Comparison of ENCODE assay signal across 12 cellular contexts in genomic region chr1:234983554-234983911, GRCh38.
DNase-seq lines count a peak whose midpoint lies in the region; ATAC-seq and TF ChIP-seq lines count a peak whose summit lies in the region.
"Had no signal": no experiment of that assay in that cellular context is flagged by ENCODE, and none has a peak within 500 bp of the region (broad histone marks: within the 10 kb centered on the region; RNA-seq: fewer than 3 reads in every experiment).

No MANE protein-coding gene starts in this region.

- H3K27ac ChIP-seq in BLaER1, result peak overlapping the region; percentile 20; the same call in 1 of the 2 replicates
- H3K27ac ChIP-seq in PC-3 (ENCODE audit: low read length), result peak overlapping the region; percentile 60; the same call in 1 of the 2 replicates
- H3K27ac ChIP-seq in sigmoid colon, result peak overlapping the region; percentile 55 to 96 (median 86)
- H3K27ac ChIP-seq: C4-2B had no signal

- no TSS peak for BruUV-seq in PC-3 (replicated peaks; lab: Mats Ljungman, UMichigan)

- no peak for TF ChIP-seq CTCF in PC-3 (conservative IDR thresholded peaks at IDR 0.05; ENCODE audit: low read depth, low read length)
- no peak for TF ChIP-seq CTCF in sigmoid colon (IDR thresholded peaks at IDR 0.05)

- peaks cover 5% of the 10 kb centered on the region; the same call in 1 of the 2 replicates for H3K79me2 ChIP-seq in PC-3 (ENCODE audit: low read length)

- ATAC-seq in PC-3 (no peak), GM21360 (IDR thresholded peaks at IDR 0.05; ENCODE audit: unreplicated experiment) (no peak), GM18519 (IDR thresholded peaks at IDR 0.05; ENCODE audit: low FRiP score, unreplicated experiment) (no peak)

- H3F3A ChIP-seq in PC-3 (ENCODE audit: low read length, unreplicated experiment), result peaks cover 10% of the 10 kb centered on the region

- no peak overlapping the region for H3K4me3 Mint-ChIP-seq in dendritic cell treated with granulocyte-macrophage colony-stimulating factor and Interleukin-4, amounts not matched to agents 40 ng/mL and 50 ng/mL, for 4 days

- no peak for TF ChIP-seq POLR2A in sigmoid colon (IDR thresholded peaks at IDR 0.05)

- H3K27me3 ChIP-seq in BLaER1 (no peaks in the 10 kb centered on the region), PC-3 (ENCODE audit: low read length) (no peaks in the 10 kb centered on the region), sigmoid colon (no peaks in the 10 kb centered on the region)

- 84 to 93% methylated on average over 4 of the region's 4 CpGs for WGBS in sigmoid colon, 2 donors

- no peaks in the 10 kb centered on the region for H3K27me3 Mint-ChIP-seq in dendritic cell treated with granulocyte-macrophage colony-stimulating factor and Interleukin-4, amounts not matched to agents 40 ng/mL and 50 ng/mL, for 4 days

- intact Hi-C loops in PC-3 (cut with micrococcal nuclease) (no loop called here), sigmoid colon (cut with DNase I) (no loop called here)
- intact Hi-C loops in dendritic cell treated with granulocyte-macrophage colony-stimulating factor and Interleukin-4, amounts not matched to agents 40 ng/mL and 50 ng/mL, for 4 days (cut with micrococcal nuclease), result no loop called here

- H3K9me3 Mint-ChIP-seq in dendritic cell treated with granulocyte-macrophage colony-stimulating factor and Interleukin-4, amounts not matched to agents 40 ng/mL and 50 ng/mL, for 4 days, result no peaks in the 10 kb centered on the region

- H3K36me3 Mint-ChIP-seq in dendritic cell treated with granulocyte-macrophage colony-stimulating factor and Interleukin-4, amounts not matched to agents 40 ng/mL and 50 ng/mL, for 4 days (ENCODE audit: low read depth), result peaks cover 21% of the 10 kb centered on the region

- H3K9me2 ChIP-seq in PC-3 (replicated peaks; ENCODE audit: low read length), result no peaks in the 10 kb centered on the region

- H4K20me1 ChIP-seq in BLaER1 (no peaks in the 10 kb centered on the region), PC-3 (ENCODE audit: low read length) (no peaks in the 10 kb centered on the region)

- POLR2A ChIA-PET in PC-3 (lab: Charles Lee; ENCODE audit: unreplicated experiment), result interaction anchor here (0.6 kb wide), 1 partner anchor 13 kb away, joined by 4 read pairs; no protein-coding TSS in a partner anchor

- no peaks in the 10 kb centered on the region for H3K36me3 ChIP-seq in BLaER1
- no peaks in the 10 kb centered on the region for H3K36me3 ChIP-seq in PC-3 (ENCODE audit: low read depth, low read length)
- H3K36me3 ChIP-seq in sigmoid colon, result no peaks in the 10 kb centered on the region

- H3K9ac ChIP-seq in BLaER1, result no peak overlapping the region
- no peak overlapping the region for H3K9ac ChIP-seq in PC-3 (ENCODE audit: low read length)

- peaks cover 80% of the 10 kb centered on the region for H3K4me1 Mint-ChIP-seq in dendritic cell treated with granulocyte-macrophage colony-stimulating factor and Interleukin-4, amounts not matched to agents 40 ng/mL and 50 ng/mL, for 4 days (ENCODE audit: low read depth)

- DNase-seq in PC-3, result no peak
- DNase-seq in sigmoid colon, result peak; percentile 3
- no peak for DNase-seq in A172 (ENCODE audit: low spot score)
- DNase-seq in stimulated activated CD4-positive, alpha-beta T cell treated with anti-CD3 and anti-CD28 coated beads, Interleukin-12 subunit alpha, Interleukin-12 subunit beta, amount 100 ng/mL, for 4 hours, result no peak
- DNase-seq: GF-D8, NCI-H510A treated with DMSO at 0.1 percent for 48 hours had no signal

- H3K27ac Mint-ChIP-seq in dendritic cell treated with granulocyte-macrophage colony-stimulating factor and Interleukin-4, amounts not matched to agents 40 ng/mL and 50 ng/mL, for 4 days, result peak overlapping the region; percentile 88

- H3K4me3 ChIP-seq in BLaER1, result no peak overlapping the region
- no peak overlapping the region for H3K4me3 ChIP-seq in PC-3 (ENCODE audit: low read length)
- no peak overlapping the region for H3K4me3 ChIP-seq in sigmoid colon
- H3K4me3 ChIP-seq: lung had no signal

- H3K4me1 ChIP-seq in BLaER1 (peaks cover 64% of the 10 kb centered on the region), PC-3 (ENCODE audit: insufficient read depth, low read length) (peaks cover 70% of the 10 kb centered on the region), sigmoid colon (peaks cover 0 to 79% (median 74%) of the 10 kb centered on the region in 4 donors)

- no peaks in the 10 kb centered on the region for H3K9me3 ChIP-seq in BLaER1
- no peaks in the 10 kb centered on the region for H3K9me3 ChIP-seq in PC-3 (ENCODE audit: low read length)
- no peaks in the 10 kb centered on the region for H3K9me3 ChIP-seq in sigmoid colon

- H3K4me2 ChIP-seq in BLaER1, result no peak overlapping the region
- no peak overlapping the region for H3K4me2 ChIP-seq in PC-3 (ENCODE audit: low read length)

- TF ChIP-seq EP300 in sigmoid colon (IDR thresholded peaks at IDR 0.05), result no peak

- CTCF ChIA-PET in PC-3 (lab: Charles Lee), result no interaction called here

- no peak overlapping the region for H2AFZ ChIP-seq in PC-3 (ENCODE audit: low read length)

Comparison
In these comparisons a context has a peak if more than half of its experiments do, and no peak if none do; other contexts are left out.
1. H3K27ac ChIP-seq: peak in every context shown above with its lines; median percentile 86 in sigmoid colon; 60 in PC-3; 20 in BLaER1.